Comparison of ENCODE assay signal across 1 cellular context in the genomic region with DNA sequence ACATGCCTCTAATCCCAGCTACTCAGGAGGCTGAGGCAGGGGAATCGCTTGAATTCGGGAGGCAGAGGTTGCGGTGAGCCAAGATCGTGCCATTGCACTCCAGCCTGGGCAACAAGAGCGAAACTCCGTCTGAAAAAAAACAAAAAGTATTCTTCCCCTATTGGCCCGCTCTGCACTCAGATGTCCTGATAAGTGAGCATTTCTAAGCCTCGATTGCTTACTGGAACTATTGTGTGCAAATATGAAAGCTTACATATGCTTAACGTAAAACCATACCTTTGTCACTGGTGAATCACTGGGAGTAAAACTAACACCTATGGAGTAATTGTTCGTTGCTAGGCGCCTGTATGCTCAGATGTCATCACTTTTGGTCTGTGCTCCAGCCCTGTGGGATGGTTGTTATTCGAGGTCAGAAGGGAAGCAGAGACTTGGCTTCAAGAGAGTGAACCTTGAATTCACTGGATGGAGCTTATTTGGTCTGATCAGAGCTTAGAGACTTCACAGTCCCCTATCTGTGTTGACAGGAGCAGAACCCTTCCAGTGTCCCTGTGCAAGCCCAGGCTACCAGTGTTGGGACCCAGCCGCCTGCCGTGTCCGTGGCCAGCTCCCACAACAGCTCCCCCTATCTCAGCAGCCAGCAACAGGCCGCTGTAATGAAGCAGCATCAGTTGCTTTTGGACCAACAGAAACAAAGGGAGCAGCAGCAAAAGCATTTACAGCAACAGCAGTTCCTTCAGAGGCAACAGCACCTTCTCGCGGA.
TF ChIP-seq lines count a peak whose summit lies in the region.

No MANE protein-coding gene starts in this region.

TF ChIP-seq in WTC11, 78 proteins besides CTCF, POLR2A, EP300 and RAD21 (continued from another document):
- TF ChIP-seq, protein P1, sequence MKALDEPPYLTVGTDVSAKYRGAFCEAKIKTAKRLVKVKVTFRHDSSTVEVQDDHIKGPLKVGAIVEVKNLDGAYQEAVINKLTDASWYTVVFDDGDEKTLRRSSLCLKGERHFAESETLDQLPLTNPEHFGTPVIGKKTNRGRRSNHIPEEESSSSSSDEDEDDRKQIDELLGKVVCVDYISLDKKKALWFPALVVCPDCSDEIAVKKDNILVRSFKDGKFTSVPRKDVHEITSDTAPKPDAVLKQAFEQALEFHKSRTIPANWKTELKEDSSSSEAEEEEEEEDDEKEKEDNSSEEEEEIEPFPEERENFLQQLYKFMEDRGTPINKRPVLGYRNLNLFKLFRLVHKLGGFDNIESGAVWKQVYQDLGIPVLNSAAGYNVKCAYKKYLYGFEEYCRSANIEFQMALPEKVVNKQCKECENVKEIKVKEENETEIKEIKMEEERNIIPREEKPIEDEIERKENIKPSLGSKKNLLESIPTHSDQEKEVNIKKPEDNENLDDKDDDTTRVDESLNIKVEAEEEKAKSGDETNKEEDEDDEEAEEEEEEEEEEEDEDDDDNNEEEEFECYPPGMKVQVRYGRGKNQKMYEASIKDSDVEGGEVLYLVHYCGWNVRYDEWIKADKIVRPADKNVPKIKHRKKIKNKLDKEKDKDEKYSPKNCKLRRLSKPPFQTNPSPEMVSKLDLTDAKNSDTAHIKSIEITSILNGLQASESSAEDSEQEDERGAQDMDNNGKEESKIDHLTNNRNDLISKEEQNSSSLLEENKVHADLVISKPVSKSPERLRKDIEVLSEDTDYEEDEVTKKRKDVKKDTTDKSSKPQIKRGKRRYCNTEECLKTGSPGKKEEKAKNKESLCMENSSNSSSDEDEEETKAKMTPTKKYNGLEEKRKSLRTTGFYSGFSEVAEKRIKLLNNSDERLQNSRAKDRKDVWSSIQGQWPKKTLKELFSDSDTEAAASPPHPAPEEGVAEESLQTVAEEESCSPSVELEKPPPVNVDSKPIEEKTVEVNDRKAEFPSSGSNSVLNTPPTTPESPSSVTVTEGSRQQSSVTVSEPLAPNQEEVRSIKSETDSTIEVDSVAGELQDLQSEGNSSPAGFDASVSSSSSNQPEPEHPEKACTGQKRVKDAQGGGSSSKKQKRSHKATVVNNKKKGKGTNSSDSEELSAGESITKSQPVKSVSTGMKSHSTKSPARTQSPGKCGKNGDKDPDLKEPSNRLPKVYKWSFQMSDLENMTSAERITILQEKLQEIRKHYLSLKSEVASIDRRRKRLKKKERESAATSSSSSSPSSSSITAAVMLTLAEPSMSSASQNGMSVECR (CRISPR knock-in tag; IDR thresholded peaks at IDR 0.05; ENCODE audit: borderline replicate concordance) = no peak
- TF ChIP-seq ZNF423 (CRISPR knock-in tag; IDR thresholded peaks at IDR 0.05) (no peak), NR2C2 (CRISPR knock-in tag; IDR thresholded peaks at IDR 0.05) (no peak), ZNF219 (CRISPR knock-in tag; IDR thresholded peaks at IDR 0.05; ENCODE audit: borderline replicate concordance) (no peak), IRF2 (CRISPR knock-in tag; IDR thresholded peaks at IDR 0.05; ENCODE audit: borderline replicate concordance, low read depth) (no peak)
- TF ChIP-seq, protein P2, sequence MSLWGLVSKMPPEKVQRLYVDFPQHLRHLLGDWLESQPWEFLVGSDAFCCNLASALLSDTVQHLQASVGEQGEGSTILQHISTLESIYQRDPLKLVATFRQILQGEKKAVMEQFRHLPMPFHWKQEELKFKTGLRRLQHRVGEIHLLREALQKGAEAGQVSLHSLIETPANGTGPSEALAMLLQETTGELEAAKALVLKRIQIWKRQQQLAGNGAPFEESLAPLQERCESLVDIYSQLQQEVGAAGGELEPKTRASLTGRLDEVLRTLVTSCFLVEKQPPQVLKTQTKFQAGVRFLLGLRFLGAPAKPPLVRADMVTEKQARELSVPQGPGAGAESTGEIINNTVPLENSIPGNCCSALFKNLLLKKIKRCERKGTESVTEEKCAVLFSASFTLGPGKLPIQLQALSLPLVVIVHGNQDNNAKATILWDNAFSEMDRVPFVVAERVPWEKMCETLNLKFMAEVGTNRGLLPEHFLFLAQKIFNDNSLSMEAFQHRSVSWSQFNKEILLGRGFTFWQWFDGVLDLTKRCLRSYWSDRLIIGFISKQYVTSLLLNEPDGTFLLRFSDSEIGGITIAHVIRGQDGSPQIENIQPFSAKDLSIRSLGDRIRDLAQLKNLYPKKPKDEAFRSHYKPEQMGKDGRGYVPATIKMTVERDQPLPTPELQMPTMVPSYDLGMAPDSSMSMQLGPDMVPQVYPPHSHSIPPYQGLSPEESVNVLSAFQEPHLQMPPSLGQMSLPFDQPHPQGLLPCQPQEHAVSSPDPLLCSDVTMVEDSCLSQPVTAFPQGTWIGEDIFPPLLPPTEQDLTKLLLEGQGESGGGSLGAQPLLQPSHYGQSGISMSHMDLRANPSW (CRISPR knock-in tag; conservative IDR thresholded peaks at IDR 0.05; ENCODE audit: low read depth) = no peak
- TF ChIP-seq, protein P3, sequence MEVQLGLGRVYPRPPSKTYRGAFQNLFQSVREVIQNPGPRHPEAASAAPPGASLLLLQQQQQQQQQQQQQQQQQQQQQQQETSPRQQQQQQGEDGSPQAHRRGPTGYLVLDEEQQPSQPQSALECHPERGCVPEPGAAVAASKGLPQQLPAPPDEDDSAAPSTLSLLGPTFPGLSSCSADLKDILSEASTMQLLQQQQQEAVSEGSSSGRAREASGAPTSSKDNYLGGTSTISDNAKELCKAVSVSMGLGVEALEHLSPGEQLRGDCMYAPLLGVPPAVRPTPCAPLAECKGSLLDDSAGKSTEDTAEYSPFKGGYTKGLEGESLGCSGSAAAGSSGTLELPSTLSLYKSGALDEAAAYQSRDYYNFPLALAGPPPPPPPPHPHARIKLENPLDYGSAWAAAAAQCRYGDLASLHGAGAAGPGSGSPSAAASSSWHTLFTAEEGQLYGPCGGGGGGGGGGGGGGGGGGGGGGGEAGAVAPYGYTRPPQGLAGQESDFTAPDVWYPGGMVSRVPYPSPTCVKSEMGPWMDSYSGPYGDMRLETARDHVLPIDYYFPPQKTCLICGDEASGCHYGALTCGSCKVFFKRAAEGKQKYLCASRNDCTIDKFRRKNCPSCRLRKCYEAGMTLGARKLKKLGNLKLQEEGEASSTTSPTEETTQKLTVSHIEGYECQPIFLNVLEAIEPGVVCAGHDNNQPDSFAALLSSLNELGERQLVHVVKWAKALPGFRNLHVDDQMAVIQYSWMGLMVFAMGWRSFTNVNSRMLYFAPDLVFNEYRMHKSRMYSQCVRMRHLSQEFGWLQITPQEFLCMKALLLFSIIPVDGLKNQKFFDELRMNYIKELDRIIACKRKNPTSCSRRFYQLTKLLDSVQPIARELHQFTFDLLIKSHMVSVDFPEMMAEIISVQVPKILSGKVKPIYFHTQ (CRISPR knock-in tag; IDR thresholded peaks at IDR 0.05) = no peak
TF ChIP-seq in WTC11: peak in this region for 0.
